In the genomic region with DNA sequence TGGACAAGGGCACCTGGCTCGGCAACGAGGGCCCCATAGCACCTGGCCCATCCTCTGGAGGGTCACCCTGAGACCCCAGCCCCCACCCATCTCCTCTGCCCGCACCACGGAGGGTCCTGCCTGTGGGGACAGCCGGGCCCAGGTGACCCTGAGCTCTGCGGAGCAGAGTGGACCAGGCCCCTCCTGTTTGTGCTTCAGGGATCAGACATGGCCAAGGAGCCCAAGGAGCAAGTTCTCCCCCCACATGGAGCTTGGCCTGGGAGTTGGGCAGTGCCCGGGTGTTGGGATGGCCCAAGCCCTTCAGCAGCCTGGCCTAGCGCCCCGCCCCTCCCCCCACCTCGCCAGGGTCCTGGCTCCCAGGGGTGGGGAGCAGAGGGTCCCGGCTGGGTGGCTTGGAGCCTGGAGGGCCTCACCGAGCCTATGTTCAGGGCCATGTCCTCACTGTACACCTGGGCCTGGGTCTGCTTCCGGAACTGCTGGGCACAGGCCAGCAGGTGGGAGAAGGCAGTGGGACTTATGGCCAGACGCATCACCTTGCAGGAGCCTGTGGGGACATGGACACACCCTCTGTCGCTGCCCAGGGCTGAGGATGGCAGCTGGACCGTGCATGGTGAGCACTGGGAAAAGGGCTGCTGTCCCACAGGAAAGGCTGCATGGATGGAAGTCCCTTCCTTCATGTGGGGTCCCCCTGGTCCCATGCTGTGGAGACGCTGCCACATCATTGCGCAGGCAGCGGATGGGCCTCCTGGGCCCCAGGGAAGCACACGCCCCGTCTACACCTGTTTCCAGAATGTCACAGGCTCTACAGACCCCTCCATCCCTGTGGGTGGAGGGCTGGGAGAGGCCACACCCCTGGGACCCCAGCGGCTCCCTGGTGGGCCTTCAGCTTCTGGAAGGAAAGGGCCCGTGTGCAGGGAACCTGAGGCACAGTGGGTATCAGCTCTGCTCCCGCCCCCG, we compare ENCODE assay signal across 22 cellular contexts. TPM values are rescaled to one million over a fixed set of nuclear protein-coding genes. Genes with fewer than 3 reads are reported as not detected.
DNase-seq lines count a peak whose midpoint lies in the region; ATAC-seq and TF ChIP-seq lines count a peak whose summit lies in the region.
"Had no signal": no experiment of that assay in that cellular context is flagged by ENCODE, and none has a peak within 500 bp of the region (broad histone marks: within the 10 kb centered on the region; RNA-seq: fewer than 3 reads in every experiment).

No MANE protein-coding gene starts in this region.

- H3K4me1 ChIP-seq in Panc1 (ENCODE audit: control insufficient read depth, insufficient read depth, low read length) (peaks cover 5% of the 10 kb centered on the region), neuronal stem cell (ENCODE audit: control insufficient read depth in 2 of 2, insufficient read depth in 1 of 2, low read depth in 1 of 2, low read length in 2 of 2) (peaks cover 0 to 6% of the 10 kb centered on the region in 2 donors), MM.1S (ENCODE audit: low read length) (no peaks in the 10 kb centered on the region)
- H3K4me1 ChIP-seq: SJCRH30 had no signal

- peaks cover 25% of the 10 kb centered on the region for H3K27me3 Mint-ChIP-seq in stimulated activated memory B cell treated with anti-CD40 and anti-IgM and Interleukin-4, amounts not matched to agents 10 μg/mL and 1 μg/mL and 100 μg/mL, for 72 hours

- no peak overlapping the region for H3K9ac ChIP-seq in neuronal stem cell (ENCODE audit: low read depth, low read length, poor library complexity)
- no peak overlapping the region for H3K9ac ChIP-seq in MM.1S (ENCODE audit: low read length)

- H4K8ac ChIP-seq in neuronal stem cell (ENCODE audit: low read depth, low read length): peak overlapping the region; percentile 48

- no peak overlapping the region for H2BK5ac ChIP-seq in neuronal stem cell (ENCODE audit: low read length)

- intact Hi-C loops in Panc1 (cut with micrococcal nuclease; ENCODE audit: unreplicated experiment): no loop called here

- DNase-seq in H7 (peak; percentile 44), Panc1 (ENCODE audit: low read depth, low spot score) (no peak), neuronal stem cell (ENCODE audit: low spot score) (no peak), NCI-H146 treated with DMSO at 0.1 percent for 48 hours (lab: John Stamatoyannopoulos, UW; ENCODE audit: unreplicated experiment) (no peak), MM.1S (no peak)
- DNase-seq: AML-193; COR-L47; DMS53; MV-4-11; NCI-H1417 treated with DMSO at 0.1 percent for 48 hours; NCI-H2029; NCI-H2171; NCI-H446 treated with DMSO at 0.1 percent for 48 hours; NK-92 treated with Interleukin-12 subunit alpha and Interleukin-12 subunit beta, amount 100 ng/mL, for 24 hours had no signal

- H3K9me2 ChIP-seq in MM.1S (replicated peaks; ENCODE audit: insufficient read depth, low read length): no peaks in the 10 kb centered on the region

- no peak overlapping the region for H3K27ac ChIP-seq in Panc1 (ENCODE audit: low read length)
- no peak overlapping the region for H3K27ac ChIP-seq in neuronal stem cell (replicated peaks; ENCODE audit: low read length)
- H3K27ac ChIP-seq in MM.1S (ENCODE audit: low read length): no peak overlapping the region

- H3K27ac Mint-ChIP-seq in stimulated activated memory B cell treated with anti-CD40 and anti-IgM and Interleukin-4, amounts not matched to agents 10 μg/mL and 1 μg/mL and 100 μg/mL, for 72 hours: no peak overlapping the region
- H3K27ac Mint-ChIP-seq: CD14-positive monocyte had no signal

- no TSS peak for BruUV-seq in Panc1 (replicated peaks; lab: Mats Ljungman, UMichigan)

- no peak overlapping the region for H3K4ac ChIP-seq in neuronal stem cell (ENCODE audit: low read length)

- no peaks in the 10 kb centered on the region for H3F3A ChIP-seq in MM.1S (ENCODE audit: insufficient read depth, low read length)

- no peak overlapping the region for H2AK5ac ChIP-seq in neuronal stem cell (ENCODE audit: low read depth, low read length)

- no peaks in the 10 kb centered on the region for H3K9me3 Mint-ChIP-seq in stimulated activated memory B cell treated with anti-CD40 and anti-IgM and Interleukin-4, amounts not matched to agents 10 μg/mL and 1 μg/mL and 100 μg/mL, for 72 hours

- H2BK15ac ChIP-seq in neuronal stem cell (ENCODE audit: low read length): no peak overlapping the region

- H3K27me3 ChIP-seq in H7 (ENCODE audit: control insufficient read depth, insufficient read depth, low read length) (no peaks in the 10 kb centered on the region), Panc1 (ENCODE audit: control insufficient read depth, insufficient read depth, low read length) (peaks cover 27% of the 10 kb centered on the region), neuronal stem cell (ENCODE audit: control insufficient read depth in 3 of 3, insufficient read depth in 3 of 3, low read depth in 1 of 3, low read length in 3 of 3) (peaks cover 0 to 24% (median 0%) of the 10 kb centered on the region in 3 experiments), MM.1S (replicated peaks; ENCODE audit: insufficient read depth, low read length) (peaks cover 13% of the 10 kb centered on the region)
- H3K27me3 ChIP-seq: SJCRH30 had no signal

- no peak overlapping the region for H2AFZ ChIP-seq in neuronal stem cell (ENCODE audit: low read length)
- H2AFZ ChIP-seq in MM.1S (ENCODE audit: low read length): no peak overlapping the region

- H2BK12ac ChIP-seq in neuronal stem cell (ENCODE audit: low read length): no peak overlapping the region

- WGBS in neuronal stem cell (ENCODE audit: extremely low coverage in 2 of 2, insufficient read length in 2 of 2, insufficient replicate concordance in 1 of 2), 2 donors: no CpG with 5 or more reads among the region's 25 CpGs

- H3K36me3 ChIP-seq in H7 (replicated peaks; ENCODE audit: control insufficient read depth, insufficient read depth, low read length) (no peaks in the 10 kb centered on the region), Panc1 (ENCODE audit: control insufficient read depth, insufficient read depth, low read length) (no peaks in the 10 kb centered on the region), neuronal stem cell (replicated peaks in 1 of 2; ENCODE audit: control insufficient read depth in 2 of 2, insufficient read depth in 2 of 2, low read length in 2 of 2) (no peaks in the 10 kb centered on the region), MM.1S (replicated peaks; ENCODE audit: insufficient read depth, low read length) (no peaks in the 10 kb centered on the region)
- H3K36me3 ChIP-seq: SJCRH30 had no signal

- ATAC-seq in Panc1 (peak; percentile 27; the same call in 1 of the 2 replicates), HG03025 (IDR thresholded peaks at IDR 0.05; ENCODE audit: low FRiP score, unreplicated experiment) (no peak)
- peak; percentile 16 for ATAC-seq in stimulated activated memory B cell treated with anti-CD40 and anti-IgM and Interleukin-4, amounts not matched to agents 10 μg/mL and 1 μg/mL and 100 μg/mL, for 72 hours
- ATAC-seq: HCT116, K562 had no signal

- POLR2A ChIA-PET in Panc1 (lab: Charles Lee): interaction anchor here (0.6 kb wide), 1 partner anchor 240 kb away, joined by 3 read pairs; no protein-coding TSS in a partner anchor

- H3K4me1 Mint-ChIP-seq in stimulated activated memory B cell treated with anti-CD40 and anti-IgM and Interleukin-4, amounts not matched to agents 10 μg/mL and 1 μg/mL and 100 μg/mL, for 72 hours: peaks cover 13% of the 10 kb centered on the region
- H3K4me1 Mint-ChIP-seq: CD14-positive monocyte had no signal

- H3K4me2 ChIP-seq in neuronal stem cell (ENCODE audit: insufficient read depth, low read length, poor library complexity, severe bottlenecking) (no peak overlapping the region), MM.1S (ENCODE audit: low read depth, low read length) (no peak overlapping the region)

- H3K4me3 ChIP-seq in H7 (ENCODE audit: insufficient read depth, low read depth, low read length) (no peak overlapping the region), Panc1 (ENCODE audit: low read depth in 2 of 2, low read length in 2 of 2) (no peak overlapping the region), neuronal stem cell (ENCODE audit: low read length in 2 of 2) (no peak overlapping the region), MM.1S (ENCODE audit: low read length) (no peak overlapping the region)
- H3K4me3 ChIP-seq: K562 had no signal

- H3K4me3 Mint-ChIP-seq in stimulated activated memory B cell treated with anti-CD40 and anti-IgM and Interleukin-4, amounts not matched to agents 10 μg/mL and 1 μg/mL and 100 μg/mL, for 72 hours: no peak overlapping the region
- H3K4me3 Mint-ChIP-seq: CD14-positive monocyte had no signal

- no peaks in the 10 kb centered on the region for H3K79me2 ChIP-seq in MM.1S (ENCODE audit: low read length)

- peak overlapping the region; percentile 84 for H3K14ac ChIP-seq in neuronal stem cell (ENCODE audit: low read length)

- no peaks in the 10 kb centered on the region for H3K36me3 Mint-ChIP-seq in stimulated activated memory B cell treated with anti-CD40 and anti-IgM and Interleukin-4, amounts not matched to agents 10 μg/mL and 1 μg/mL and 100 μg/mL, for 72 hours
- H3K36me3 Mint-ChIP-seq: CD14-positive monocyte had no signal

- TF ChIP-seq CTCF in Panc1 (IDR thresholded peaks at IDR 0.05) (no peak), MM.1S (IDR thresholded peaks at IDR 0.05; ENCODE audit: low read length) (no peak)

- H3K79me1 ChIP-seq in neuronal stem cell (ENCODE audit: low read depth, low read length): peaks cover 2% of the 10 kb centered on the region

- in situ Hi-C loops in Panc1 (cut with HindIII; ENCODE audit: low pct_unique_long_range_greater_than_20kb, low sequenced_read_pairs): no loop called here

- CTCF ChIA-PET in Panc1 (lab: Charles Lee): no interaction called here

- no peak overlapping the region for H2BK120ac ChIP-seq in neuronal stem cell (ENCODE audit: low read depth, low read length)

- no peaks in the 10 kb centered on the region for H3K9me3 ChIP-seq in Panc1 (ENCODE audit: control insufficient read depth, insufficient read depth, low read depth, low read length)
- H3K9me3 ChIP-seq in neuronal stem cell (replicated peaks in 1 of 2; ENCODE audit: control insufficient read depth in 2 of 2, insufficient read depth in 1 of 2, low read depth in 1 of 2, low read length in 2 of 2): peaks cover 0 to 4% of the 10 kb centered on the region in 2 donors
- H3K9me3 ChIP-seq in MM.1S (replicated peaks; ENCODE audit: insufficient read depth, low read length): no peaks in the 10 kb centered on the region
- H3K9me3 ChIP-seq: SJCRH30 had no signal

- no peaks in the 10 kb centered on the region for H4K20me1 ChIP-seq in MM.1S (ENCODE audit: insufficient read depth, low read length)

- H4K91ac ChIP-seq in neuronal stem cell (ENCODE audit: low read depth, low read length, poor library complexity): no peak overlapping the region

- H3K18ac ChIP-seq in neuronal stem cell (ENCODE audit: low read length): peak overlapping the region; percentile 13

- no peak overlapping the region for H3K23ac ChIP-seq in neuronal stem cell (ENCODE audit: low read depth, low read length, poor library complexity)

RNA-seq across cellular contexts. Expression of gene NKX6-2, which starts 49.2 kb away (rescaled TPM):
- total RNA-seq in H7 (2014; rRNA removed; shearing (Covaris generic)): 0.26 and 0.38 TPM in 2 replicates
- 1.6 TPM for total RNA-seq in Panc1 (2021; ENCODE audit: unreplicated experiment)
- 12.0 TPM for polyA plus RNA-seq in Panc1 (2012; ENCODE audit: insufficient read length)
- polyA plus RNA-seq in neuronal stem cell (2013, experiment 1 of 2): 0.08 TPM
- polyA plus RNA-seq in neuronal stem cell (2013, experiment 2 of 2): 0.06 TPM
- total RNA-seq: K562, OCI-LY7, RPMI7951, SJCRH30 had no signal
- polyA plus RNA-seq: CD14-positive monocyte had no signal
